ENCODE assay signal across 23 cellular contexts in the genomic region with DNA sequence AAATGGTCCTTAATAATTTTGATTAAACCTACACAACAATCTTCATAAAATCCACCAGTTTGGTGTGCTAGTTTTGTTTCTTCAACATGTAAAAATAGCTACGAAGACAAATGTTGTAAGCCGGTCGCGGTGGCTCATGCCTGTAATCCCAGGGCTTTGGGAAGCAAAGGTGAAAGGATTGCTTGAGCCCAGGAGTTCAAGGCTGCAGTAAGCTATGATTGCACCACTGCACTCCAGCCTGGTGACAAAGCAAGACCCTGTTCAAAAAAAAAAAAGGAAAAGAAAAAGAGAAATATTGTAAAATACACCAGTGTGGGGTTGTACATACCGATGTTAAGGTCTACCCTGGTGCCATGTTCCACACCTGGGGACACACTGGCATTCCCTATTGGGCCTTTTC.
"Had no signal": no experiment of that assay in that cellular context is flagged by ENCODE, and none has a peak within 500 bp of the region (broad histone marks: within the 10 kb centered on the region; RNA-seq: fewer than 3 reads in every experiment).

No MANE protein-coding gene starts in this region.

- H3K9me3 Mint-ChIP-seq: dendritic cell treated with granulocyte-macrophage colony-stimulating factor and Interleukin-4, amounts not matched to agents 40 ng/mL and 50 ng/mL, for 4 days; naive B cell; type B pancreatic cell had no signal

- H3K27me3 Mint-ChIP-seq: dendritic cell treated with granulocyte-macrophage colony-stimulating factor and Interleukin-4, amounts not matched to agents 40 ng/mL and 50 ng/mL, for 4 days; naive B cell; type B pancreatic cell had no signal

- H3K27ac ChIP-seq: esophagus squamous epithelium, gastroesophageal sphincter, neutrophil, sigmoid colon, skin epidermis, stomach, thoracic aorta had no signal

- H3K9me3 ChIP-seq: esophagus squamous epithelium, gastroesophageal sphincter, neutrophil, sigmoid colon, stomach, thoracic aorta had no signal

- H2AFZ ChIP-seq: hepatocyte had no signal

- H3K4me2 ChIP-seq: hepatocyte had no signal

- H3K36me3 ChIP-seq: esophagus squamous epithelium, gastroesophageal sphincter, neutrophil, sigmoid colon, stomach, thoracic aorta had no signal

- H3K4me1 ChIP-seq: gastroesophageal sphincter had no signal

- H3K36me3 Mint-ChIP-seq: type B pancreatic cell had no signal

- H3K27ac Mint-ChIP-seq: type B pancreatic cell had no signal

- H3K4me3 ChIP-seq: esophagus squamous epithelium, gastroesophageal sphincter, hepatocyte, sigmoid colon, skin epidermis, stomach, thoracic aorta had no signal

- H3K27me3 ChIP-seq: esophagus squamous epithelium, gastroesophageal sphincter, hepatocyte, sigmoid colon, stomach had no signal

- H3K4me3 Mint-ChIP-seq: dendritic cell treated with granulocyte-macrophage colony-stimulating factor and Interleukin-4, amounts not matched to agents 40 ng/mL and 50 ng/mL, for 4 days; type B pancreatic cell had no signal

- ATAC-seq: gastroesophageal sphincter, left cardiac atrium, left ventricle myocardium superior had no signal

- FAIRE-seq: colon, kidney, urothelium cell line had no signal

- DNase-seq: esophagus squamous epithelium; foreskin fibroblast; head of caudate nucleus; kidney; left cardiac atrium; left ventricle myocardium superior; mesendoderm; naive B cell; posterior cingulate gyrus; sigmoid colon; stimulated activated CD4-positive, alpha-beta T cell treated with anti-CD3 and anti-CD28 coated beads, Interleukin-2, amount 100 ng/mL, for 24 hours; stimulated activated naive CD4-positive, alpha-beta T cell; stomach; substantia nigra had no signal
